ENCODE assay signal across 17 cellular contexts in genomic region chr20:57589728-57590484, GRCh38. TPM values are rescaled to one million over a fixed set of nuclear protein-coding genes. Genes with fewer than 3 reads are reported as not detected.
DNase-seq lines count a peak whose midpoint lies in the region; ATAC-seq and TF ChIP-seq lines count a peak whose summit lies in the region.
"Had no signal": no experiment of that assay in that cellular context is flagged by ENCODE, and none has a peak within 500 bp of the region (broad histone marks: within the 10 kb centered on the region; RNA-seq: fewer than 3 reads in every experiment).

No MANE protein-coding gene starts in this region.

- peaks cover 0 to 44% (median 3%) of the 10 kb centered on the region in 4 donors for H3K4me1 ChIP-seq in Peyer's patch
- H3K4me1 ChIP-seq in muscle layer of duodenum (ENCODE audit: control insufficient read depth in 1 of 2, insufficient read depth in 2 of 2, low read length in 2 of 2), result peaks cover 13 to 29% of the 10 kb centered on the region in 2 donors

- no peak for TF ChIP-seq POLR2A in Peyer's patch (IDR thresholded peaks at IDR 0.05)

- no peak overlapping the region for H3K4me3 Mint-ChIP-seq in stimulated activated memory B cell treated with anti-CD40 and anti-IgM and Interleukin-4, amounts not matched to agents 10 μg/mL and 1 μg/mL and 100 μg/mL, for 72 hours
- H3K4me3 Mint-ChIP-seq: CD4-positive, CD25-positive, alpha-beta regulatory T cell had no signal

- H3K4me3 ChIP-seq in Peyer's patch (no peak overlapping the region), muscle layer of duodenum (ENCODE audit: low read depth in 1 of 2, low read length in 2 of 2) (no peak overlapping the region)
- H3K4me3 ChIP-seq: MG63, SJCRH30 had no signal

- H3K27ac Mint-ChIP-seq in stimulated activated memory B cell treated with anti-CD40 and anti-IgM and Interleukin-4, amounts not matched to agents 10 μg/mL and 1 μg/mL and 100 μg/mL, for 72 hours, result no peak overlapping the region

- TF ChIP-seq CTCF in Peyer's patch (IDR thresholded peaks at IDR 0.05), result no peak

- no peaks in the 10 kb centered on the region for H3K9me3 ChIP-seq in Peyer's patch
- H3K9me3 ChIP-seq in muscle layer of duodenum (ENCODE audit: control insufficient read depth in 1 of 2, low read length in 2 of 2), result peaks cover 5 to 7% of the 10 kb centered on the region in 2 donors
- H3K9me3 ChIP-seq: MG63 had no signal

- H3K36me3 ChIP-seq in Peyer's patch, result no peaks in the 10 kb centered on the region
- no peaks in the 10 kb centered on the region for H3K36me3 ChIP-seq in muscle layer of duodenum (ENCODE audit: control insufficient read depth in 1 of 2, insufficient read depth in 2 of 2, low read length in 2 of 2)
- H3K36me3 ChIP-seq: MG63, SJCRH30 had no signal

- H3K4me1 Mint-ChIP-seq in stimulated activated memory B cell treated with anti-CD40 and anti-IgM and Interleukin-4, amounts not matched to agents 10 μg/mL and 1 μg/mL and 100 μg/mL, for 72 hours, result peaks cover 14% of the 10 kb centered on the region

- H3K27me3 ChIP-seq in Peyer's patch, result no peaks in the 10 kb centered on the region
- H3K27me3 ChIP-seq in muscle layer of duodenum (ENCODE audit: low read depth, low read length), result no peaks in the 10 kb centered on the region
- H3K27me3 ChIP-seq: MG63, SJCRH30 had no signal

- DNase-seq in Peyer's patch (peak in 2 of 3 donors; percentile 71 to 72), left colon (peak; percentile 69 to 82), NCI-H524 (lab: John Stamatoyannopoulos, UW) (no peak), GM03348 (ENCODE audit: low spot score) (no peak), NCI-H2107 (lab: John Stamatoyannopoulos, UW) (no peak)
- DNase-seq: CD4-positive, CD25-positive, alpha-beta regulatory T cell; MG63; NCI-H1105 treated with DMSO at 0.1 percent for 48 hours; NCI-H187; NCI-H2171; NCI-H510A; SJCRH30 had no signal

- H3K9me3 Mint-ChIP-seq in stimulated activated memory B cell treated with anti-CD40 and anti-IgM and Interleukin-4, amounts not matched to agents 10 μg/mL and 1 μg/mL and 100 μg/mL, for 72 hours, result no peaks in the 10 kb centered on the region

- H3K27ac ChIP-seq in Peyer's patch, result peak overlapping the region in 3 of 4 donors; percentile 53 to 89 (median 65)
- H3K27ac ChIP-seq in muscle layer of duodenum (ENCODE audit: low read length), result peak overlapping the region; percentile 14
- H3K27ac ChIP-seq: SJCRH30 had no signal

- H3K27me3 Mint-ChIP-seq in stimulated activated memory B cell treated with anti-CD40 and anti-IgM and Interleukin-4, amounts not matched to agents 10 μg/mL and 1 μg/mL and 100 μg/mL, for 72 hours, result peaks cover 47% of the 10 kb centered on the region

- intact Hi-C loops in left colon (cut with DNase I, micrococcal nuclease), result loop anchor here (5.0 to 10.0 kb wide), 3 partner anchors 73 to 215 kb away; no protein-coding TSS in a partner anchor

- no peaks in the 10 kb centered on the region for H3K36me3 Mint-ChIP-seq in stimulated activated memory B cell treated with anti-CD40 and anti-IgM and Interleukin-4, amounts not matched to agents 10 μg/mL and 1 μg/mL and 100 μg/mL, for 72 hours
- H3K36me3 Mint-ChIP-seq: CD4-positive, CD25-positive, alpha-beta regulatory T cell had no signal

- ATAC-seq in left colon (peak; percentile 72), HG03139 (IDR thresholded peaks at IDR 0.05; ENCODE audit: unreplicated experiment) (no peak)
- peak; percentile 10 for ATAC-seq in stimulated activated memory B cell treated with anti-CD40 and anti-IgM and Interleukin-4, amounts not matched to agents 10 μg/mL and 1 μg/mL and 100 μg/mL, for 72 hours

RNA-seq across cellular contexts. Expression of gene PCK1, which starts 29.0 kb away (rescaled TPM):
- total RNA-seq in Peyer's patch (1,000 to 10,000 TPM in 1 of 4 donors, 100 to 1,000 TPM in 2, 10 to 100 TPM in 1; 98.2 to 2,194 (median 572) TPM), left colon (100 to 1,000 TPM; 214 to 328 TPM)
- total RNA-seq: A673; CD4-positive, CD25-positive, alpha-beta regulatory T cell; G401; SJCRH30 had no signal

RNA-seq across cellular contexts. Expression of gene ZBP1, which starts 30.3 kb away (rescaled TPM):
- total RNA-seq in Peyer's patch (10 to 100 TPM in 1 of 4 donors, 1 to 10 TPM in 2, not detected in 1; 2.3 to 14.0 (median 9.8) TPM), left colon (1 to 10 TPM; 4.0 to 6.8 TPM)
- total RNA-seq: A673, G401 had no signal

Comparison
In these comparisons a context has a peak if more than half of its experiments do, and no peak if none do; other contexts are left out.
1. DNase-seq: peak in Peyer's patch (2 of 3) and left colon (2 of 2); none in NCI-H524 (0 of 2), GM03348 (single experiment) and NCI-H2107 (single experiment).